Comparison of ENCODE assay signal across 8 cellular contexts in genomic region chr2:233928594-233929351, GRCh38. TPM values are rescaled to one million over a fixed set of nuclear protein-coding genes. Genes with fewer than 3 reads are reported as not detected.
DNase-seq lines count a peak whose midpoint lies in the region; ATAC-seq and TF ChIP-seq lines count a peak whose summit lies in the region.

No MANE protein-coding gene starts in this region.

- H3K4me1 Mint-ChIP-seq in nephron progenitor cell: peaks cover 10% of the 10 kb centered on the region

- no peaks in the 10 kb centered on the region for H3K9me2 ChIP-seq in Karpas-422 (replicated peaks; ENCODE audit: insufficient read depth, low read length)

- H3K9me3 Mint-ChIP-seq in nephron progenitor cell: no peaks in the 10 kb centered on the region

- H3K9ac ChIP-seq in Karpas-422 (ENCODE audit: low read length) (no peak overlapping the region), adipocyte (ENCODE audit: low read length) (no peak overlapping the region)

- H3K27ac ChIP-seq in Karpas-422 (ENCODE audit: low read length) (no peak overlapping the region), suprapubic skin (no peak overlapping the region)

- H3K27me3 Mint-ChIP-seq in nephron progenitor cell (ENCODE audit: low read depth, poor library complexity): peaks cover 42% of the 10 kb centered on the region

- H3K4me3 Mint-ChIP-seq in nephron progenitor cell: no peak overlapping the region

- no peak for TF ChIP-seq EP300 in suprapubic skin (IDR thresholded peaks at IDR 0.05)

- H2AFZ ChIP-seq in Karpas-422 (ENCODE audit: low read length): no peak overlapping the region

- peak; percentile 3 for DNase-seq in SIG-M5 treated with dmso at 0.1 percent for 504 hours (lab: John Stamatoyannopoulos, UW; ENCODE audit: unreplicated experiment)
- DNase-seq in SIG-M5 (lab: John Stamatoyannopoulos, UW): no peak
- peak; percentile 63 for DNase-seq in Karpas-422
- peak; percentile 67 for DNase-seq in adipocyte (ENCODE audit: low read depth)
- peak; percentile 64 for DNase-seq in nephron progenitor cell
- DNase-seq in suprapubic skin (ENCODE audit: low spot score in 2 of 2): no peak
- DNase-seq in amniotic stem cell (lab: John Stamatoyannopoulos, UW): no peak

- no peak for ATAC-seq in GM21825 (IDR thresholded peaks at IDR 0.05; ENCODE audit: unreplicated experiment)

- H3K36me3 Mint-ChIP-seq in nephron progenitor cell (ENCODE audit: low read depth): no peaks in the 10 kb centered on the region

- WGBS in suprapubic skin: 28% methylated on average over 7 of the region's 7 CpGs

- no peaks in the 10 kb centered on the region for H3K79me2 ChIP-seq in Karpas-422 (ENCODE audit: low read length)

- H3K4me1 ChIP-seq in Karpas-422 (ENCODE audit: low read length): no peaks in the 10 kb centered on the region
- H3K4me1 ChIP-seq in adipocyte (ENCODE audit: control insufficient read depth, insufficient read depth, low read length): peaks cover 9% of the 10 kb centered on the region
- peaks cover 3% of the 10 kb centered on the region for H3K4me1 ChIP-seq in suprapubic skin

- no peaks in the 10 kb centered on the region for H3K27me3 ChIP-seq in Karpas-422 (ENCODE audit: low read length)
- H3K27me3 ChIP-seq in adipocyte (replicated peaks; ENCODE audit: control insufficient read depth, insufficient read depth, low read length): peaks cover 53% of the 10 kb centered on the region
- H3K27me3 ChIP-seq in suprapubic skin: peaks cover 34% of the 10 kb centered on the region

- H3K36me3 ChIP-seq in Karpas-422 (ENCODE audit: insufficient read depth, low read length) (no peaks in the 10 kb centered on the region), adipocyte (ENCODE audit: control insufficient read depth, insufficient read depth, low read length, severe bottlenecking) (no peaks in the 10 kb centered on the region), suprapubic skin (no peaks in the 10 kb centered on the region)

- no peak for TF ChIP-seq POLR2A in suprapubic skin (IDR thresholded peaks at IDR 0.05)

- no peak overlapping the region for H3K4me2 ChIP-seq in Karpas-422 (ENCODE audit: low read depth, low read length, poor library complexity, severe bottlenecking)

- TF ChIP-seq CTCF in nephron progenitor cell (IDR thresholded peaks at IDR 0.05) (peak; percentile 73), suprapubic skin (IDR thresholded peaks at IDR 0.05) (peak in 1 of 2 donors; percentile 13)

- H4K20me1 ChIP-seq in Karpas-422 (ENCODE audit: insufficient read depth, low read depth, low read length): no peaks in the 10 kb centered on the region

- H3K9me3 ChIP-seq in Karpas-422 (ENCODE audit: low read length) (no peaks in the 10 kb centered on the region), adipocyte (ENCODE audit: control insufficient read depth, low read length) (no peaks in the 10 kb centered on the region), suprapubic skin (no peaks in the 10 kb centered on the region)

- H3K4me3 ChIP-seq in Karpas-422 (ENCODE audit: low read length): no peak overlapping the region
- no peak overlapping the region for H3K4me3 ChIP-seq in adipocyte (ENCODE audit: low read length)
- no peak overlapping the region for H3K4me3 ChIP-seq in suprapubic skin

- no peak overlapping the region for H3K27ac Mint-ChIP-seq in nephron progenitor cell

RNA-seq across cellular contexts. Expression of gene TRPM8, which starts 11.6 kb away (rescaled TPM):
- not detected in 2 replicates for total RNA-seq in Karpas-422 (2014; rRNA removed; shearing (Covaris generic); ENCODE audit: low replicate concordance)
- total RNA-seq in suprapubic skin: under 1 TPM in 2 of 4 donors, not detected in 2; 0.34 to 0.72 TPM

Comparison
In these comparisons a context has a peak if more than half of its experiments do, and no peak if none do; other contexts are left out.
1. DNase-seq: peak in SIG-M5 treated with dmso at 0.1 percent for 504 hours (single experiment), Karpas-422 (single experiment), adipocyte (single experiment) and nephron progenitor cell (single experiment); none in SIG-M5 (single experiment), suprapubic skin (0 of 2) and amniotic stem cell (single experiment).